In genomic region chr7:107045195-107045960, GRCh38 we compare ENCODE assay signal across 1 cellular context.
TF ChIP-seq lines count a peak whose summit lies in the region.

No MANE protein-coding gene starts in this region.

TF ChIP-seq in HEK293, 187 proteins besides CTCF, POLR2A, EP300 and RAD21 (continued from another document):
- TF ChIP-seq HIC1 (tag by site-specific recombination; IDR thresholded peaks at IDR 0.05) (peak; percentile 66), ZBTB48 (tag by site-specific recombination; IDR thresholded peaks at IDR 0.05) (0 out of 2 replicates have a peak, but pooled peaks have one; percentile 19), ZNF660 (tag by site-specific recombination; IDR thresholded peaks at IDR 0.05) (peak; percentile 19; the same call in 1 of the 2 replicates), GLIS2 (tag by site-specific recombination; IDR thresholded peaks at IDR 0.05) (peak; percentile 89; the same call in 1 of the 2 replicates), SP7 (tag by site-specific recombination; IDR thresholded peaks at IDR 0.05) (0 out of 2 replicates have a peak, but pooled peaks have one; percentile 21), ZNF76 (tag by site-specific recombination; IDR thresholded peaks at IDR 0.05; ENCODE audit: borderline replicate concordance, low read depth) (peak; percentile 73; the same call in 1 of the 2 replicates), ZNF600 (tag by site-specific recombination; IDR thresholded peaks at IDR 0.05) (peak; percentile 52; the same call in 1 of the 2 replicates), OSR2 (tag by site-specific recombination; IDR thresholded peaks at IDR 0.05) (peak; percentile 18; the same call in 1 of the 2 replicates), GLIS1 (tag by site-specific recombination; IDR thresholded peaks at IDR 0.05) (peak; percentile 79), ZNF837 (tag by site-specific recombination; IDR thresholded peaks at IDR 0.05) (no peak), ZXDB (tag by site-specific recombination; IDR thresholded peaks at IDR 0.05) (peak; percentile 11; the same call in 1 of the 2 replicates), PRDM10 (tag by site-specific recombination; IDR thresholded peaks at IDR 0.05) (peak; percentile 52; the same call in 1 of the 2 replicates), ZFHX2 (tag by site-specific recombination; conservative IDR thresholded peaks at IDR 0.05) (peak; percentile 96), IKZF3 (tag by site-specific recombination; IDR thresholded peaks at IDR 0.05) (peak; percentile 58), ZNF610 (tag by site-specific recombination; IDR thresholded peaks at IDR 0.05; ENCODE audit: borderline replicate concordance) (no peak), ZBTB49 (tag by site-specific recombination; IDR thresholded peaks at IDR 0.05; ENCODE audit: low read depth) (no peak), ZIC2 (tag by site-specific recombination; IDR thresholded peaks at IDR 0.05) (peak; percentile 71), ZBTB17 (tag by site-specific recombination; IDR thresholded peaks at IDR 0.05) (peak; percentile 75), RBAK (tag by site-specific recombination; IDR thresholded peaks at IDR 0.05) (no peak), ZNF398 (tag by site-specific recombination; IDR thresholded peaks at IDR 0.05) (peak; percentile 97), PRDM1 (tag by site-specific recombination; IDR thresholded peaks at IDR 0.05) (peak; percentile 93), ZNF561 (tag by site-specific recombination; IDR thresholded peaks at IDR 0.05; ENCODE audit: borderline replicate concordance) (no peak), GLI2 (tag by site-specific recombination; IDR thresholded peaks at IDR 0.05; ENCODE audit: borderline replicate concordance, low read depth) (0 out of 2 replicates have a peak, but pooled peaks have one; percentile 5), ZNF37A (tag by site-specific recombination; IDR thresholded peaks at IDR 0.05) (no peak)
- TF ChIP-seq, protein P1, sequence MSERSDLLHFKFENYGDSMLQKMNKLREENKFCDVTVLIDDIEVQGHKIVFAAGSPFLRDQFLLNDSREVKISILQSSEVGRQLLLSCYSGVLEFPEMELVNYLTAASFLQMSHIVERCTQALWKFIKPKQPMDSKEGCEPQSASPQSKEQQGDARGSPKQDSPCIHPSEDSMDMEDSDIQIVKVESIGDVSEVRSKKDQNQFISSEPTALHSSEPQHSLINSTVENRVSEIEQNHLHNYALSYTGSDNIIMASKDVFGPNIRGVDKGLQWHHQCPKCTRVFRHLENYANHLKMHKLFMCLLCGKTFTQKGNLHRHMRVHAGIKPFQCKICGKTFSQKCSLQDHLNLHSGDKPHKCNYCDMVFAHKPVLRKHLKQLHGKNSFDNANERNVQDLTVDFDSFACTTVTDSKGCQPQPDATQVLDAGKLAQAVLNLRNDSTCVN (tag by site-specific recombination; optimal IDR thresholded peaks at IDR 0.05) = no peak
- TF ChIP-seq, protein P2, sequence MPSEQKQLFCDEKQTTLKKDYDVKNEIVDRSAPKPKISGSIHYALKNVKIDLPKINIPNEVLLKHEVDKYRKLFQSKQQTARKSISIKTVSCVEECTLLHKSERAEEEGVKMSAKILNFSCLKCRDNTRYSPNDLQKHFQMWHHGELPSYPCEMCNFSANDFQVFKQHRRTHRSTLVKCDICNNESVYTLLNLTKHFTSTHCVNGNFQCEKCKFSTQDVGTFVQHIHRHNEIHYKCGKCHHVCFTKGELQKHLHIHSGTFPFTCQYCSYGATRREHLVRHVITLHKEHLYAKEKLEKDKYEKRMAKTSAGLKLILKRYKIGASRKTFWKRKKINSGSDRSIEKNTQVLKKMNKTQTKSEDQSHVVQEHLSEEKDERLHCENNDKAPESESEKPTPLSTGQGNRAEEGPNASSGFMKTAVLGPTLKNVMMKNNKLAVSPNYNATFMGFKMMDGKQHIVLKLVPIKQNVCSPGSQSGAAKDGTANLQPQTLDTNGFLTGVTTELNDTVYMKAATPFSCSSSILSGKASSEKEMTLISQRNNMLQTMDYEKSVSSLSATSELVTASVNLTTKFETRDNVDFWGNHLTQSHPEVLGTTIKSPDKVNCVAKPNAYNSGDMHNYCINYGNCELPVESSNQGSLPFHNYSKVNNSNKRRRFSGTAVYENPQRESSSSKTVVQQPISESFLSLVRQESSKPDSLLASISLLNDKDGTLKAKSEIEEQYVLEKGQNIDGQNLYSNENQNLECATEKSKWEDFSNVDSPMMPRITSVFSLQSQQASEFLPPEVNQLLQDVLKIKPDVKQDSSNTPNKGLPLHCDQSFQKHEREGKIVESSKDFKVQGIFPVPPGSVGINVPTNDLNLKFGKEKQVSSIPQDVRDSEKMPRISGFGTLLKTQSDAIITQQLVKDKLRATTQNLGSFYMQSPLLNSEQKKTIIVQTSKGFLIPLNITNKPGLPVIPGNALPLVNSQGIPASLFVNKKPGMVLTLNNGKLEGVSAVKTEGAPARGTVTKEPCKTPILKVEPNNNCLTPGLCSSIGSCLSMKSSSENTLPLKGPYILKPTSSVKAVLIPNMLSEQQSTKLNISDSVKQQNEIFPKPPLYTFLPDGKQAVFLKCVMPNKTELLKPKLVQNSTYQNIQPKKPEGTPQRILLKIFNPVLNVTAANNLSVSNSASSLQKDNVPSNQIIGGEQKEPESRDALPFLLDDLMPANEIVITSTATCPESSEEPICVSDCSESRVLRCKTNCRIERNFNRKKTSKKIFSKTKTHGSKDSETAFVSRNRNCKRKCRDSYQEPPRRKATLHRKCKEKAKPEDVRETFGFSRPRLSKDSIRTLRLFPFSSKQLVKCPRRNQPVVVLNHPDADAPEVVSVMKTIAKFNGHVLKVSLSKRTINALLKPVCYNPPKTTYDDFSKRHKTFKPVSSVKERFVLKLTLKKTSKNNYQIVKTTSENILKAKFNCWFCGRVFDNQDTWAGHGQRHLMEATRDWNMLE (tag by site-specific recombination; conservative IDR thresholded peaks at IDR 0.05; ENCODE audit: low read depth) = no peak; the same call in 1 of the 2 replicates
- TF ChIP-seq, protein P3, sequence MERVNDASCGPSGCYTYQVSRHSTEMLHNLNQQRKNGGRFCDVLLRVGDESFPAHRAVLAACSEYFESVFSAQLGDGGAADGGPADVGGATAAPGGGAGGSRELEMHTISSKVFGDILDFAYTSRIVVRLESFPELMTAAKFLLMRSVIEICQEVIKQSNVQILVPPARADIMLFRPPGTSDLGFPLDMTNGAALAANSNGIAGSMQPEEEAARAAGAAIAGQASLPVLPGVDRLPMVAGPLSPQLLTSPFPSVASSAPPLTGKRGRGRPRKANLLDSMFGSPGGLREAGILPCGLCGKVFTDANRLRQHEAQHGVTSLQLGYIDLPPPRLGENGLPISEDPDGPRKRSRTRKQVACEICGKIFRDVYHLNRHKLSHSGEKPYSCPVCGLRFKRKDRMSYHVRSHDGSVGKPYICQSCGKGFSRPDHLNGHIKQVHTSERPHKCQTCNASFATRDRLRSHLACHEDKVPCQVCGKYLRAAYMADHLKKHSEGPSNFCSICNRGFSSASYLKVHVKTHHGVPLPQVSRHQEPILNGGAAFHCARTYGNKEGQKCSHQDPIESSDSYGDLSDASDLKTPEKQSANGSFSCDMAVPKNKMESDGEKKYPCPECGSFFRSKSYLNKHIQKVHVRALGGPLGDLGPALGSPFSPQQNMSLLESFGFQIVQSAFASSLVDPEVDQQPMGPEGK (tag by site-specific recombination; IDR thresholded peaks at IDR 0.05) = peak; percentile 91
